In genomic region chr1:229940689-229941088, GRCh38 we compare ENCODE assay signal across 29 cellular contexts.
DNase-seq lines count a peak whose midpoint lies in the region; ATAC-seq, FAIRE-seq and TF ChIP-seq lines count a peak whose summit lies in the region.
"Had no signal": no experiment of that assay in that cellular context is flagged by ENCODE, and none has a peak within 500 bp of the region (broad histone marks: within the 10 kb centered on the region; RNA-seq: fewer than 3 reads in every experiment).

No MANE protein-coding gene starts in this region.

- H3K4me3 ChIP-seq in MG63, result no peak overlapping the region
- H3K4me3 ChIP-seq in pancreas, result no peak overlapping the region
- H3K4me3 ChIP-seq in heart right ventricle, result no peak overlapping the region
- H3K4me3 ChIP-seq: esophagus muscularis mucosa, gastroesophageal sphincter, GM12878, ovary, upper lobe of right lung had no signal

- H3K4me1 ChIP-seq in pancreas (peaks cover 7 to 28% (median 22%) of the 10 kb centered on the region in 3 donors), heart right ventricle (no peaks in the 10 kb centered on the region)
- H3K4me1 ChIP-seq: gastroesophageal sphincter, upper lobe of right lung had no signal

- H3K9me3 ChIP-seq in MG63 (no peaks in the 10 kb centered on the region), pancreas (no peaks in the 10 kb centered on the region), heart right ventricle (no peaks in the 10 kb centered on the region)
- H3K9me3 ChIP-seq: esophagus muscularis mucosa, gastroesophageal sphincter, ovary, upper lobe of right lung had no signal

- peak overlapping the region; percentile 53 to 86 (median 72) for H3K27ac ChIP-seq in pancreas
- H3K27ac ChIP-seq in heart right ventricle, result no peak overlapping the region
- H3K27ac ChIP-seq: esophagus muscularis mucosa, gastroesophageal sphincter, ovary, upper lobe of right lung had no signal

- H3K27ac Mint-ChIP-seq in chondrocyte (ENCODE audit: unreplicated experiment), result peak overlapping the region; percentile 87
- no peak overlapping the region for H3K27ac Mint-ChIP-seq in activated T-helper 2 cell treated with anti-CD3 and anti-CD28 coated beads, Interferon-gamma antibody, Interleukin-2, Interleukin-4, amounts not matched to agents 10 μg/mL and 5 μg/mL and 100 μg/mL, durations not matched to agents 14 hours and 24 hours and 36 hours
- H3K27ac Mint-ChIP-seq: activated naive CD4-positive, alpha-beta T cell treated with anti-CD3 and anti-CD28 coated beads for 36 hours; CD4-positive, CD25-positive, alpha-beta regulatory T cell; effector memory CD8-positive, alpha-beta T cell; HFFc6; memory B cell; T-helper 1 cell treated with Interleukin-12 subunit alpha and Interleukin-12 subunit beta and Interleukin-4 antibody, amounts not matched to agents 30 μg/mL and 1 μg/mL, for 36 hours had no signal

- TF ChIP-seq CTCF in chondrocyte (IDR thresholded peaks at IDR 0.05) (no peak), pancreas (IDR thresholded peaks at IDR 0.05) (no peak), heart right ventricle (IDR thresholded peaks at IDR 0.05) (no peak)

- peak overlapping the region; percentile 56 for H3K4me3 Mint-ChIP-seq in chondrocyte (ENCODE audit: unreplicated experiment)
- no peak overlapping the region for H3K4me3 Mint-ChIP-seq in activated T-helper 2 cell treated with anti-CD3 and anti-CD28 coated beads, Interferon-gamma antibody, Interleukin-2, Interleukin-4, amounts not matched to agents 10 μg/mL and 5 μg/mL and 100 μg/mL, durations not matched to agents 14 hours and 24 hours and 36 hours (ENCODE audit: low read depth)
- H3K4me3 Mint-ChIP-seq: activated naive CD4-positive, alpha-beta T cell treated with anti-CD3 and anti-CD28 coated beads for 36 hours; CD4-positive, CD25-positive, alpha-beta regulatory T cell; effector memory CD8-positive, alpha-beta T cell; HFFc6; memory B cell; naive thymus-derived CD8-positive, alpha-beta T cell; T-helper 1 cell treated with Interleukin-12 subunit alpha and Interleukin-12 subunit beta and Interleukin-4 antibody, amounts not matched to agents 30 μg/mL and 1 μg/mL, for 36 hours had no signal

- DNase-seq in EH (ENCODE audit: low read depth), result peak; percentile 67
- peak; percentile 31 for DNase-seq in MG63
- DNase-seq in chondrocyte (ENCODE audit: low spot score), result no peak
- no peak for DNase-seq in pancreas
- no peak for DNase-seq in KBM-7
- no peak for DNase-seq in activated T-helper 2 cell treated with anti-CD3 and anti-CD28 coated beads, Interferon-gamma antibody, Interleukin-2, Interleukin-4, amounts not matched to agents 10 μg/mL and 5 μg/mL and 100 μg/mL, durations not matched to agents 14 hours and 24 hours and 36 hours (ENCODE audit: low spot score)
- no peak for DNase-seq in DMS153 (lab: John Stamatoyannopoulos, UW)
- DNase-seq in heart right ventricle, result no peak
- DNase-seq: activated naive CD4-positive, alpha-beta T cell treated with anti-CD3 and anti-CD28 coated beads for 36 hours; activated T-cell treated with anti-CD3 and anti-CD28 coated beads, Interleukin-2, amount 50 U/mL, for 1 hour; aorta; CD4-positive, CD25-positive, alpha-beta regulatory T cell; DMS 273 treated with DMSO at 0.1 percent for 48 hours; effector memory CD8-positive, alpha-beta T cell; HFFc6; naive thymus-derived CD8-positive, alpha-beta T cell; NCI-H1105; NCI-H2029 treated with DMSO at 0.1 percent for 48 hours; NCI-H446; ovary; right cardiac atrium; SIG-M5; substantia nigra; upper lobe of right lung had no signal

- intact Hi-C loops in pancreas (cut with DNase I), result no loop called here
- intact Hi-C loops in activated T-helper 2 cell treated with anti-CD3 and anti-CD28 coated beads, Interferon-gamma antibody, Interleukin-2, Interleukin-4, amounts not matched to agents 10 μg/mL and 5 μg/mL and 100 μg/mL, durations not matched to agents 14 hours and 24 hours and 36 hours (cut with micrococcal nuclease), result no loop called here
- intact Hi-C loops in heart right ventricle (cut with DNase I), result no loop called here

- no peak for FAIRE-seq in pancreas (lab: Jason Lieb, UNC)
- FAIRE-seq: GM12878 had no signal

- no peaks in the 10 kb centered on the region for H3K9me3 Mint-ChIP-seq in chondrocyte (ENCODE audit: low read depth)
- no peaks in the 10 kb centered on the region for H3K9me3 Mint-ChIP-seq in activated T-helper 2 cell treated with anti-CD3 and anti-CD28 coated beads, Interferon-gamma antibody, Interleukin-2, Interleukin-4, amounts not matched to agents 10 μg/mL and 5 μg/mL and 100 μg/mL, durations not matched to agents 14 hours and 24 hours and 36 hours
- H3K9me3 Mint-ChIP-seq: activated naive CD4-positive, alpha-beta T cell treated with anti-CD3 and anti-CD28 coated beads for 36 hours; CD4-positive, CD25-positive, alpha-beta regulatory T cell; effector memory CD8-positive, alpha-beta T cell; HFFc6; memory B cell; T-helper 1 cell treated with Interleukin-12 subunit alpha and Interleukin-12 subunit beta and Interleukin-4 antibody, amounts not matched to agents 30 μg/mL and 1 μg/mL, for 36 hours had no signal

- ATAC-seq in pancreas (no peak), heart right ventricle (no peak)
- ATAC-seq: effector memory CD8-positive, alpha-beta T cell; gastroesophageal sphincter; GM12878; naive thymus-derived CD8-positive, alpha-beta T cell; right cardiac atrium; upper lobe of right lung had no signal

- H3K27me3 Mint-ChIP-seq in chondrocyte (ENCODE audit: low read depth), result no peaks in the 10 kb centered on the region
- peaks cover 4% of the 10 kb centered on the region for H3K27me3 Mint-ChIP-seq in activated T-helper 2 cell treated with anti-CD3 and anti-CD28 coated beads, Interferon-gamma antibody, Interleukin-2, Interleukin-4, amounts not matched to agents 10 μg/mL and 5 μg/mL and 100 μg/mL, durations not matched to agents 14 hours and 24 hours and 36 hours (ENCODE audit: low read depth)

- peaks cover 35% of the 10 kb centered on the region for H3K4me1 Mint-ChIP-seq in chondrocyte (ENCODE audit: low read depth)
- H3K4me1 Mint-ChIP-seq in activated T-helper 2 cell treated with anti-CD3 and anti-CD28 coated beads, Interferon-gamma antibody, Interleukin-2, Interleukin-4, amounts not matched to agents 10 μg/mL and 5 μg/mL and 100 μg/mL, durations not matched to agents 14 hours and 24 hours and 36 hours (ENCODE audit: low read depth), result no peaks in the 10 kb centered on the region
- H3K4me1 Mint-ChIP-seq: CD4-positive, CD25-positive, alpha-beta regulatory T cell; memory B cell; naive thymus-derived CD8-positive, alpha-beta T cell had no signal

- in situ Hi-C loops in KBM-7 (cut with MboI; ENCODE audit: low pct_unique_long_range_greater_than_20kb, low sequenced_read_pairs), result no loop called here

- 25 to 27% methylated on average over 5 of the region's 5 CpGs for WGBS in pancreas, 2 donors
- 47 to 50% methylated on average over 5 of the region's 5 CpGs for WGBS in heart right ventricle, 2 donors

- H3K36me3 Mint-ChIP-seq in chondrocyte (ENCODE audit: low read depth), result no peaks in the 10 kb centered on the region
- H3K36me3 Mint-ChIP-seq in activated T-helper 2 cell treated with anti-CD3 and anti-CD28 coated beads, Interferon-gamma antibody, Interleukin-2, Interleukin-4, amounts not matched to agents 10 μg/mL and 5 μg/mL and 100 μg/mL, durations not matched to agents 14 hours and 24 hours and 36 hours (ENCODE audit: low read depth), result no peaks in the 10 kb centered on the region
- H3K36me3 Mint-ChIP-seq: CD4-positive, CD25-positive, alpha-beta regulatory T cell; memory B cell; naive thymus-derived CD8-positive, alpha-beta T cell had no signal

- H3K27me3 ChIP-seq in MG63 (peaks cover 27% of the 10 kb centered on the region), pancreas (no peaks in the 10 kb centered on the region), heart right ventricle (peaks cover 0 to 17% (median 0%) of the 10 kb centered on the region in 7 donors)
- H3K27me3 ChIP-seq: esophagus muscularis mucosa, gastroesophageal sphincter, ovary, upper lobe of right lung had no signal

- H3K36me3 ChIP-seq in MG63, result no peaks in the 10 kb centered on the region
- no peaks in the 10 kb centered on the region for H3K36me3 ChIP-seq in pancreas
- H3K36me3 ChIP-seq in heart right ventricle, result no peaks in the 10 kb centered on the region
- H3K36me3 ChIP-seq: esophagus muscularis mucosa, gastroesophageal sphincter, ovary, upper lobe of right lung had no signal

Comparison
In these comparisons a context has a peak if more than half of its experiments do, and no peak if none do; other contexts are left out.
1. DNase-seq: peak in EH (single experiment) and MG63 (single experiment); none in chondrocyte (single experiment), pancreas (0 of 6), KBM-7 (single experiment), activated T-helper 2 cell treated with anti-CD3 and anti-CD28 coated beads, Interferon-gamma antibody, Interleukin-2, Interleukin-4, amounts not matched to agents 10 μg/mL and 5 μg/mL and 100 μg/mL, durations not matched to agents 14 hours and 24 hours and 36 hours (single experiment), DMS153 (single experiment) and heart right ventricle (0 of 2).
2. H3K27ac ChIP-seq: peak in pancreas (4 of 4); none in heart right ventricle (0 of 10).